In genomic region chr1:34663031-34663430, GRCh38 we compare ENCODE assay signal across 1 cellular context.
TF ChIP-seq lines count a peak whose summit lies in the region.

No MANE protein-coding gene starts in this region.

TF ChIP-seq in K562, 482 proteins besides CTCF, POLR2A, EP300 and RAD21 (continued from another document and continues in another):
- TF ChIP-seq ZNF766 (CRISPR knock-in tag; conservative IDR thresholded peaks at IDR 0.05) = peak; percentile 83
- peak; percentile 53; the same call in 1 of the 2 replicates for TF ChIP-seq SMARCA4 (IDR thresholded peaks at IDR 0.05)
- TF ChIP-seq, protein P1, sequence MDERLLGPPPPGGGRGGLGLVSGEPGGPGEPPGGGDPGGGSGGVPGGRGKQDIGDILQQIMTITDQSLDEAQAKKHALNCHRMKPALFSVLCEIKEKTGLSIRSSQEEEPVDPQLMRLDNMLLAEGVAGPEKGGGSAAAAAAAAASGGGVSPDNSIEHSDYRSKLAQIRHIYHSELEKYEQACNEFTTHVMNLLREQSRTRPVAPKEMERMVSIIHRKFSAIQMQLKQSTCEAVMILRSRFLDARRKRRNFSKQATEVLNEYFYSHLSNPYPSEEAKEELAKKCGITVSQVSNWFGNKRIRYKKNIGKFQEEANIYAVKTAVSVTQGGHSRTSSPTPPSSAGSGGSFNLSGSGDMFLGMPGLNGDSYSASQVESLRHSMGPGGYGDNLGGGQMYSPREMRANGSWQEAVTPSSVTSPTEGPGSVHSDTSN (CRISPR knock-in tag; IDR thresholded peaks at IDR 0.05; ENCODE audit: low read depth) = no peak
- TF ChIP-seq, protein P1 (tag; conservative IDR thresholded peaks at IDR 0.05; ENCODE audit: low read depth) = peak; percentile 40; the same call in 1 of the 2 replicates
- TF ChIP-seq, protein P2, sequence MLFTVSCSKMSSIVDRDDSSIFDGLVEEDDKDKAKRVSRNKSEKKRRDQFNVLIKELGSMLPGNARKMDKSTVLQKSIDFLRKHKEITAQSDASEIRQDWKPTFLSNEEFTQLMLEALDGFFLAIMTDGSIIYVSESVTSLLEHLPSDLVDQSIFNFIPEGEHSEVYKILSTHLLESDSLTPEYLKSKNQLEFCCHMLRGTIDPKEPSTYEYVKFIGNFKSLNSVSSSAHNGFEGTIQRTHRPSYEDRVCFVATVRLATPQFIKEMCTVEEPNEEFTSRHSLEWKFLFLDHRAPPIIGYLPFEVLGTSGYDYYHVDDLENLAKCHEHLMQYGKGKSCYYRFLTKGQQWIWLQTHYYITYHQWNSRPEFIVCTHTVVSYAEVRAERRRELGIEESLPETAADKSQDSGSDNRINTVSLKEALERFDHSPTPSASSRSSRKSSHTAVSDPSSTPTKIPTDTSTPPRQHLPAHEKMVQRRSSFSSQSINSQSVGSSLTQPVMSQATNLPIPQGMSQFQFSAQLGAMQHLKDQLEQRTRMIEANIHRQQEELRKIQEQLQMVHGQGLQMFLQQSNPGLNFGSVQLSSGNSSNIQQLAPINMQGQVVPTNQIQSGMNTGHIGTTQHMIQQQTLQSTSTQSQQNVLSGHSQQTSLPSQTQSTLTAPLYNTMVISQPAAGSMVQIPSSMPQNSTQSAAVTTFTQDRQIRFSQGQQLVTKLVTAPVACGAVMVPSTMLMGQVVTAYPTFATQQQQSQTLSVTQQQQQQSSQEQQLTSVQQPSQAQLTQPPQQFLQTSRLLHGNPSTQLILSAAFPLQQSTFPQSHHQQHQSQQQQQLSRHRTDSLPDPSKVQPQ (CRISPR knock-in tag; IDR thresholded peaks at IDR 0.05; ENCODE audit: borderline replicate concordance) = 0 out of 2 replicates have a peak, but pooled peaks have one; percentile 51
- TF ChIP-seq, protein P3, sequence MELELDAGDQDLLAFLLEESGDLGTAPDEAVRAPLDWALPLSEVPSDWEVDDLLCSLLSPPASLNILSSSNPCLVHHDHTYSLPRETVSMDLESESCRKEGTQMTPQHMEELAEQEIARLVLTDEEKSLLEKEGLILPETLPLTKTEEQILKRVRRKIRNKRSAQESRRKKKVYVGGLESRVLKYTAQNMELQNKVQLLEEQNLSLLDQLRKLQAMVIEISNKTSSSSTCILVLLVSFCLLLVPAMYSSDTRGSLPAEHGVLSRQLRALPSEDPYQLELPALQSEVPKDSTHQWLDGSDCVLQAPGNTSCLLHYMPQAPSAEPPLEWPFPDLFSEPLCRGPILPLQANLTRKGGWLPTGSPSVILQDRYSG (tag; conservative IDR thresholded peaks at IDR 0.05; ENCODE audit: low read depth) = no peak
- TF ChIP-seq ZNF224 (CRISPR knock-in tag; IDR thresholded peaks at IDR 0.05) = no peak
- TF ChIP-seq NFIC (IDR thresholded peaks at IDR 0.05) = peak; percentile 88
- TF ChIP-seq MEIS2 (IDR thresholded peaks at IDR 0.05; ENCODE audit: partially characterized antibody) = peak; percentile 68
- no peak for TF ChIP-seq NFYB (IDR thresholded peaks at IDR 0.05; ENCODE audit: extremely low read depth, insufficient read length)
- peak; percentile 62 for TF ChIP-seq TFE3 (CRISPR knock-in tag; IDR thresholded peaks at IDR 0.05)
- peak; percentile 82 for TF ChIP-seq TAL1 (IDR thresholded peaks at IDR 0.05)
- peak; percentile 38; the same call in 1 of the 2 replicates for TF ChIP-seq PML (IDR thresholded peaks at IDR 0.05; ENCODE audit: low read length)
- peak; percentile 56; the same call in 1 of the 2 replicates for TF ChIP-seq SOX6 (IDR thresholded peaks at IDR 0.05)
- TF ChIP-seq NR2C1 (IDR thresholded peaks at IDR 0.05) = no peak; the same call in 1 of the 2 replicates
- 0 out of 2 replicates have a peak, but pooled peaks have one; percentile 44 for TF ChIP-seq NR2C1 (tag; IDR thresholded peaks at IDR 0.05)
- no peak for TF ChIP-seq HDGF (IDR thresholded peaks at IDR 0.05)
- no peak for TF ChIP-seq POLR3A (IDR thresholded peaks at IDR 0.05; ENCODE audit: borderline replicate concordance, extremely low read depth, insufficient read depth, insufficient read length)
- no peak for TF ChIP-seq HNRNPLL (IDR thresholded peaks at IDR 0.05; ENCODE audit: low read depth, low read length, poor library complexity, severe bottlenecking)
- peak; percentile 34; the same call in 1 of the 2 replicates for TF ChIP-seq FOXM1 (IDR thresholded peaks at IDR 0.05; ENCODE audit: low read depth)
- no peak for TF ChIP-seq FOXM1 (CRISPR knock-in tag; IDR thresholded peaks at IDR 0.05; ENCODE audit: low read depth)
- no peak for TF ChIP-seq RBM17 (IDR thresholded peaks at IDR 0.05; ENCODE audit: borderline replicate concordance, low read depth, low read length)
- no peak for TF ChIP-seq ZNF75A (CRISPR knock-in tag; IDR thresholded peaks at IDR 0.05)
- no peak for TF ChIP-seq THRB (CRISPR knock-in tag; conservative IDR thresholded peaks at IDR 0.05)
- TF ChIP-seq RCOR1 (IDR thresholded peaks at IDR 0.05; ENCODE audit: borderline replicate concordance in 1 of 2, low read depth in 2 of 2, low read length in 2 of 2) = 0 out of 4 replicates have a peak, but pooled peaks of 1 of the 2 experiments have one; percentile 8
- no peak for TF ChIP-seq CBFB (CRISPR knock-in tag; IDR thresholded peaks at IDR 0.05)
- 0 out of 2 replicates have a peak, but pooled peaks have one; percentile 63 for TF ChIP-seq FOXJ2 (tag; IDR thresholded peaks at IDR 0.05)
- no peak for TF ChIP-seq ZNF561 (CRISPR knock-in tag; conservative IDR thresholded peaks at IDR 0.05)
- peak; percentile 77 for TF ChIP-seq CBFA2T2 (conservative IDR thresholded peaks at IDR 0.05)
- TF ChIP-seq YY1 (IDR thresholded peaks at IDR 0.05; ENCODE audit: borderline replicate concordance in 1 of 3, control insufficient read depth in 1 of 3, extremely low read depth in 1 of 3, insufficient read depth in 3 of 3, insufficient read length in 1 of 3, insufficient replicate concordance in 2 of 3, low read depth in 1 of 3, low read length in 2 of 3) = no peak
- TF ChIP-seq ATF7 (IDR thresholded peaks at IDR 0.05) = no peak
- no peak for TF ChIP-seq ZC3H4 (CRISPR knock-in tag; IDR thresholded peaks at IDR 0.05; ENCODE audit: borderline replicate concordance)
- no peak for TF ChIP-seq ZNF395 (CRISPR knock-in tag; IDR thresholded peaks at IDR 0.05)
- TF ChIP-seq CBFA2T3 (IDR thresholded peaks at IDR 0.05) = peak; percentile 85
- 0 out of 2 replicates have a peak, but pooled peaks have one; percentile 32 for TF ChIP-seq SMAD3 (CRISPR knock-in tag; conservative IDR thresholded peaks at IDR 0.05)
- no peak for TF ChIP-seq CREBBP (IDR thresholded peaks at IDR 0.05; ENCODE audit: low read depth, low read length)
- peak; percentile 73 for TF ChIP-seq CTBP1 (IDR thresholded peaks at IDR 0.05; ENCODE audit: borderline replicate concordance)
- TF ChIP-seq EGR1 (conservative IDR thresholded peaks at IDR 0.05) = no peak
- 0 out of 2 replicates have a peak, but pooled peaks have one; percentile 32 for TF ChIP-seq ZNF583 (CRISPR knock-in tag; IDR thresholded peaks at IDR 0.05)
- no peak for TF ChIP-seq SRSF7 (optimal IDR thresholded peaks at IDR 0.05; ENCODE audit: low read depth, low read length)
- TF ChIP-seq ZNF79 (CRISPR knock-in tag; IDR thresholded peaks at IDR 0.05; ENCODE audit: low read depth) = peak; percentile 35; the same call in 1 of the 2 replicates
- no peak for TF ChIP-seq NBN (IDR thresholded peaks at IDR 0.05; ENCODE audit: low read depth)
- TF ChIP-seq HEY1 (CRISPR knock-in tag; IDR thresholded peaks at IDR 0.05; ENCODE audit: borderline replicate concordance) = 0 out of 2 replicates have a peak, but pooled peaks have one; percentile 68
- TF ChIP-seq, protein P4, sequence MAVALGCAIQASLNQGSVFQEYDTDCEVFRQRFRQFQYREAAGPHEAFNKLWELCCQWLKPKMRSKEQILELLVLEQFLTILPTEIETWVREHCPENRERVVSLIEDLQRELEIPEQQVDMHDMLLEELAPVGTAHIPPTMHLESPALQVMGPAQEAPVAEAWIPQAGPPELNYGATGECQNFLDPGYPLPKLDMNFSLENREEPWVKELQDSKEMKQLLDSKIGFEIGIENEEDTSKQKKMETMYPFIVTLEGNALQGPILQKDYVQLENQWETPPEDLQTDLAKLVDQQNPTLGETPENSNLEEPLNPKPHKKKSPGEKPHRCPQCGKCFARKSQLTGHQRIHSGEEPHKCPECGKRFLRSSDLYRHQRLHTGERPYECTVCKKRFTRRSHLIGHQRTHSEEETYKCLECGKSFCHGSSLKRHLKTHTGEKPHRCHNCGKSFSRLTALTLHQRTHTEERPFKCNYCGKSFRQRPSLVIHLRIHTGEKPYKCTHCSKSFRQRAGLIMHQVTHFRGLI (CRISPR knock-in tag; IDR thresholded peaks at IDR 0.05) = peak; percentile 64; the same call in 1 of the 2 replicates
- peak; percentile 47 for TF ChIP-seq FOSL1 (tag; conservative IDR thresholded peaks at IDR 0.05)
- peak; percentile 70 for TF ChIP-seq MTA2 (IDR thresholded peaks at IDR 0.05; ENCODE audit: low read depth)
- TF ChIP-seq, protein P5, sequence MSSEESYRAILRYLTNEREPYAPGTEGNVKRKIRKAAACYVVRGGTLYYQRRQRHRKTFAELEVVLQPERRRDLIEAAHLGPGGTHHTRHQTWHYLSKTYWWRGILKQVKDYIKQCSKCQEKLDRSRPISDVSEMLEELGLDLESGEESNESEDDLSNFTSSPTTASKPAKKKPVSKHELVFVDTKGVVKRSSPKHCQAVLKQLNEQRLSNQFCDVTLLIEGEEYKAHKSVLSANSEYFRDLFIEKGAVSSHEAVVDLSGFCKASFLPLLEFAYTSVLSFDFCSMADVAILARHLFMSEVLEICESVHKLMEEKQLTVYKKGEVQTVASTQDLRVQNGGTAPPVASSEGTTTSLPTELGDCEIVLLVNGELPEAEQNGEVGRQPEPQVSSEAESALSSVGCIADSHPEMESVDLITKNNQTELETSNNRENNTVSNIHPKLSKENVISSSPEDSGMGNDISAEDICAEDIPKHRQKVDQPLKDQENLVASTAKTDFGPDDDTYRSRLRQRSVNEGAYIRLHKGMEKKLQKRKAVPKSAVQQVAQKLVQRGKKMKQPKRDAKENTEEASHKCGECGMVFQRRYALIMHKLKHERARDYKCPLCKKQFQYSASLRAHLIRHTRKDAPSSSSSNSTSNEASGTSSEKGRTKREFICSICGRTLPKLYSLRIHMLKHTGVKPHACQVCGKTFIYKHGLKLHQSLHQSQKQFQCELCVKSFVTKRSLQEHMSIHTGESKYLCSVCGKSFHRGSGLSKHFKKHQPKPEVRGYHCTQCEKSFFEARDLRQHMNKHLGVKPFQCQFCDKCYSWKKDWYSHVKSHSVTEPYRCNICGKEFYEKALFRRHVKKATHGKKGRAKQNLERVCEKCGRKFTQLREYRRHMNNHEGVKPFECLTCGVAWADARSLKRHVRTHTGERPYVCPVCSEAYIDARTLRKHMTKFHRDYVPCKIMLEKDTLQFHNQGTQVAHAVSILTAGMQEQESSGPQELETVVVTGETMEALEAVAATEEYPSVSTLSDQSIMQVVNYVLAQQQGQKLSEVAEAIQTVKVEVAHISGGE (CRISPR knock-in tag; IDR thresholded peaks at IDR 0.05) = peak in 1 of 3 experiments; percentile 47; a peak in 1 of 6 replicates
- peak; percentile 98 for TF ChIP-seq ESRRA (IDR thresholded peaks at IDR 0.05; ENCODE audit: borderline replicate concordance, low read depth)
- 0 out of 2 replicates have a peak, but pooled peaks have one; percentile 51 for TF ChIP-seq ZNF41 (CRISPR knock-in tag; conservative IDR thresholded peaks at IDR 0.05)
- 0 out of 2 replicates have a peak, but pooled peaks have one; percentile 39 for TF ChIP-seq MECOM (CRISPR knock-in tag; IDR thresholded peaks at IDR 0.05)
- no peak for TF ChIP-seq MTF1 (CRISPR knock-in tag; IDR thresholded peaks at IDR 0.05; ENCODE audit: borderline replicate concordance)
- TF ChIP-seq STAT5B (CRISPR knock-in tag; IDR thresholded peaks at IDR 0.05) = no peak
- 0 out of 4 replicates have a peak, but pooled peaks of 1 of the 2 experiments have one; percentile 39 for TF ChIP-seq FOXA3 (CRISPR knock-in tag; conservative IDR thresholded peaks at IDR 0.05 in 1 of 2, IDR thresholded peaks at IDR 0.05 in 1 of 2)
